ENCODE assay signal across 8 cellular contexts in the genomic region with DNA sequence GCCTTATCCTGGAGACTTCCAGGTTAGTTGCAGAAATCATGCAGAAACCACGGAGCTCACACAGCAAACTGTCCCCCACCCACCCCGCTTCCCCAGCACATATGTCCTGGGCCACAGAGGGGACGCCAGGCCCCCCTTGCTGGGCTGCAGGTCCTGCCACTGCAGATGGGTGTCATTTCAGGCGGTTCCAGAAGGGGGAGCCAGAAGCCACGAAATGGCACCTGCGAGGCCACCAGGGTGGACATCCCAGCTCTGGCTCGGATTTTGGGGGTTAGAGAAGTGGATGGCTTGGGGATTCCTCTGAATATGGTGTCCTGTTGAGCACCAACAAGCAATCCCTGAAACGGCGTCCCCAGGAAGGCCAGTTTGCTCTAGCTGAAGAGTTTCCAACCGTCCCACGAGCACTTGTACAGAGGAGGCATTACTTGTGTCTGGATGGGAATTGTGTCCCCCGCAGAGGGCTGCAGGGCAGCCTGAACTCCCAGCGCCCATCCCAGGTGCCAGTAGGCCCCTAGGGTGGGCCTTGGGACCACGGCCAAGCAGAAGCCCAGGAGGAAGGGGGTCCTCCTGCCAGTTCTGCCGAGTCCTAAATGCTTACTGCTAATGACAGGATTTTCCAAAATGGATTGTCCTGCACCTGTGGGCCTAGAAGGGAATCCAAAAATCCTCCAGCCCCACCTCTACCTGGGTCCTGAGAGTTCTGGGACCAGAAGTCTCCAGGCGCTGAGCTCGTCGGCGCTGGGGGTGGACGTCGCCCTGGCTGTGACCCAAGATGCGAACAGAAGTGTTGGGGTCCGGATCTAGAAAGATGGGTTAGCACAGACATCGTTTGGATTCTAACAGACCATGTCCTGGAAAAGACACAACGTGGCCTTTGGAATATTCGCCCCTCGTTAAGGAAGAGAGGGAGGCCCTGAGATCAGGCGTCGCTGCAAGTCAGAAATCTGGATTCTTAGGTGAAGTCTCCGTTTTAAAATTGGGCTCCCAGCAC. TPM values are rescaled to one million over a fixed set of nuclear protein-coding genes. Genes with fewer than 3 reads are reported as not detected.
DNase-seq lines count a peak whose midpoint lies in the region; ATAC-seq and TF ChIP-seq lines count a peak whose summit lies in the region.

No MANE protein-coding gene starts in this region.

- H3K27ac ChIP-seq in HCT116 (ENCODE audit: low read depth, low read length) (no peak overlapping the region), heart right ventricle (no peak overlapping the region)

- H3K4me2 ChIP-seq in HCT116 (ENCODE audit: low read length) = no peak overlapping the region

- POLR2A ChIA-PET in HCT116 (lab: Charles Lee) = no interaction called here

- H3K27ac Mint-ChIP-seq in activated naive CD4-positive, alpha-beta T cell treated with anti-CD3 and anti-CD28 coated beads, Interleukin-2, amount 50 U/mL, for 72 hours = peak overlapping the region in 1 of 2 donors; percentile 46

- H3K9me3 ChIP-seq in HCT116 (ENCODE audit: control insufficient read depth in 1 of 2, insufficient read depth in 1 of 2, low read depth in 1 of 2, low read length in 2 of 2) = no peaks in the 10 kb centered on the region
- H3K9me3 ChIP-seq in heart right ventricle = no peaks in the 10 kb centered on the region

- 60 to 62% methylated on average over 30 of the region's 30 CpGs for WGBS in heart right ventricle, 2 donors

- no peak overlapping the region for H3K9ac ChIP-seq in HCT116 (ENCODE audit: low read length)

- DNase-seq in EL (peak; percentile 49), HCT116 (ENCODE audit: low read depth, low spot score) (no peak), RPMI8226 (peak; percentile 69), heart right ventricle (peak; percentile 70 to 75), retinal pigment epithelial cell (ENCODE audit: low read depth) (no peak), DMS114 treated with DMSO at 0.1 percent for 48 hours (lab: John Stamatoyannopoulos, UW; ENCODE audit: unreplicated experiment) (no peak)
- peak in 1 of 2 donors; percentile 83 for DNase-seq in activated naive CD4-positive, alpha-beta T cell treated with anti-CD3 and anti-CD28 coated beads, Interleukin-2, amount 50 U/mL, for 72 hours (ENCODE audit: low spot score in 2 of 2)

- BruUV-seq in HCT116 (replicated peaks; lab: Mats Ljungman, UMichigan) = no TSS peak

- H3K9me2 ChIP-seq in HCT116 (ENCODE audit: insufficient read depth) = no peaks in the 10 kb centered on the region

- no peaks in the 10 kb centered on the region for H3K27me3 ChIP-seq in HCT116 (ENCODE audit: insufficient read depth, low read length)
- peaks cover 0 to 6% (median 0%) of the 10 kb centered on the region in 7 donors for H3K27me3 ChIP-seq in heart right ventricle

- H4K20me1 ChIP-seq in HCT116 (ENCODE audit: insufficient read depth) = no peaks in the 10 kb centered on the region

- H2AFZ ChIP-seq in HCT116 (ENCODE audit: low read depth, low read length, poor library complexity, severe bottlenecking) = no peak overlapping the region

- peak; percentile 79 to 91 (median 84) for TF ChIP-seq CTCF in HCT116 (IDR thresholded peaks at IDR 0.05 in 2 of 3, conservative IDR thresholded peaks at IDR 0.05 in 1 of 3; ENCODE audit: borderline replicate concordance in 1 of 3, insufficient read depth in 1 of 3, low read depth in 2 of 3, low read length in 2 of 3)
- TF ChIP-seq CTCF in heart right ventricle (IDR thresholded peaks at IDR 0.05) = peak; percentile 79 to 95 (median 88)
- peak; percentile 83 for TF ChIP-seq CTCF in retinal pigment epithelial cell (conservative IDR thresholded peaks at IDR 0.05; ENCODE audit: low read depth, low read length)

- CTCF ChIA-PET in HCT116 (lab: Charles Lee) = interaction anchor here (1.0 to 1.5 kb wide), 4 partner anchors 146 to 299 kb away, joined by 3 to 4 read pairs (median 4); no protein-coding TSS in a partner anchor

- TF ChIP-seq RAD21 in HCT116 (IDR thresholded peaks at IDR 0.05; ENCODE audit: low read depth) = peak; percentile 95

- no peaks in the 10 kb centered on the region for H3K9me3 Mint-ChIP-seq in activated naive CD4-positive, alpha-beta T cell treated with anti-CD3 and anti-CD28 coated beads, Interleukin-2, amount 50 U/mL, for 72 hours

- ATAC-seq in HCT116 (peak; percentile 73), heart right ventricle (peak; percentile 26 to 63 (median 58)), HG03457 (IDR thresholded peaks at IDR 0.05; ENCODE audit: unreplicated experiment) (no peak)
- peak; percentile 49 to 59 for ATAC-seq in activated naive CD4-positive, alpha-beta T cell treated with anti-CD3 and anti-CD28 coated beads, Interleukin-2, amount 50 U/mL, for 72 hours

- RAD21 ChIA-PET in HCT116 (lab: Charles Lee; ENCODE audit: low non-redundant PET in 1 of 2, low total read pairs in 2 of 2, uncharacterized antibody in 2 of 2, unreplicated experiment in 2 of 2) = no interaction called here

- intact Hi-C loops in HCT116 (cut with micrococcal nuclease) = loop anchor here (1.0 kb wide), 1 partner anchor 147 kb away; no protein-coding TSS in a partner anchor
- intact Hi-C loops in heart right ventricle (cut with DNase I) = loop anchor here in 6 of 10 donors (1.0 to 5.0 kb wide), 7 partner anchors 146 to 264 kb away; no protein-coding TSS in a partner anchor

- TF ChIP-seq POLR2A in HCT116 (IDR thresholded peaks at IDR 0.05; ENCODE audit: borderline replicate concordance, extremely low read depth, insufficient read depth, insufficient read length) = no peak

- H3K36me3 ChIP-seq in HCT116 (ENCODE audit: control insufficient read depth in 1 of 2, insufficient read depth in 2 of 2, low read length in 2 of 2) = no peaks in the 10 kb centered on the region; a peak in 1 of 4 replicates
- peaks cover 0 to 17% (median 8%) of the 10 kb centered on the region in 9 donors for H3K36me3 ChIP-seq in heart right ventricle

- peaks cover 0 to 5% of the 10 kb centered on the region in 2 experiments; a peak in 1 of 4 replicates for H3K4me1 ChIP-seq in HCT116 (ENCODE audit: control insufficient read depth in 1 of 2, insufficient read depth in 2 of 2, low read length in 2 of 2)
- H3K4me1 ChIP-seq in heart right ventricle = peaks cover 0 to 11% (median 4%) of the 10 kb centered on the region in 9 donors

- H3K4me3 ChIP-seq in HCT116 (replicated peaks in 1 of 2; ENCODE audit: low read depth in 1 of 2, low read length in 2 of 2) (no peak overlapping the region), heart right ventricle (no peak overlapping the region), retinal pigment epithelial cell (ENCODE audit: low read length) (no peak overlapping the region)

- no peaks in the 10 kb centered on the region for H3K36me3 Mint-ChIP-seq in activated naive CD4-positive, alpha-beta T cell treated with anti-CD3 and anti-CD28 coated beads, Interleukin-2, amount 50 U/mL, for 72 hours

- H3K79me2 ChIP-seq in HCT116 (ENCODE audit: insufficient read depth, low read length) = no peaks in the 10 kb centered on the region

TF ChIP-seq in HCT116, 20 proteins besides CTCF, POLR2A, EP300 and RAD21:
- TF ChIP-seq SRF (IDR thresholded peaks at IDR 0.05; ENCODE audit: low read depth) = no peak
- TF ChIP-seq ZFX (IDR thresholded peaks at IDR 0.05) = no peak

RNA-seq across cellular contexts. Expression of a gene that starts 14.6 kb away (rescaled TPM):
- 20.8 TPM for total RNA-seq in HCT116 (2021; ENCODE audit: unreplicated experiment)
- polyA plus RNA-seq in HCT116 (2012) = 13.5 and 14.8 TPM in 2 replicates
- 10 to 100 TPM; 89.4 to 94.8 TPM for total RNA-seq in activated naive CD4-positive, alpha-beta T cell treated with anti-CD3 and anti-CD28 coated beads, Interleukin-2, amount 50 U/mL, for 72 hours
- 10 to 100 TPM; 14.0 to 23.8 (median 19.0) TPM for total RNA-seq in heart right ventricle
- polyA plus RNA-seq in heart right ventricle = 10 to 100 TPM in 1 of 2 donors, 1 to 10 TPM in 1; 6.3 to 12.0 TPM

Comparison
In these comparisons a context has a peak if more than half of its experiments do, and no peak if none do; other contexts are left out.
1. DNase-seq: peak in EL (single experiment), RPMI8226 (single experiment) and heart right ventricle (2 of 2); none in HCT116 (single experiment), retinal pigment epithelial cell (single experiment) and DMS114 treated with DMSO at 0.1 percent for 48 hours (single experiment).
2. Peak in every context shown above with its lines, with median percentiles within 50 percentile points of each other: CTCF ChIP-seq.